In genomic region chr7:92704858-92705257, GRCh38 we compare ENCODE assay signal across 27 cellular contexts.
"Had no signal": no experiment of that assay in that cellular context is flagged by ENCODE, and none has a peak within 500 bp of the region (broad histone marks: within the 10 kb centered on the region; RNA-seq: fewer than 3 reads in every experiment).

No MANE protein-coding gene starts in this region.

- H3K27me3 Mint-ChIP-seq: activated CD4-positive, alpha-beta memory T cell treated with anti-CD3 and anti-CD28 coated beads for 36 hours; activated CD4-positive, alpha-beta T cell treated with anti-CD3 and anti-CD28 coated beads for 36 hours; activated CD4-positive, alpha-beta T cell treated with anti-CD3 and anti-CD28 coated beads, Interleukin-2, amount 10 ng/mL, durations not matched to agents 24 days and 14 days; activated CD8-positive, alpha-beta memory T cell treated with anti-CD3 and anti-CD28 coated beads, Interleukin-2, amount 10 ng/mL, durations not matched to agents 7 days and 5 days; activated naive CD8-positive, alpha-beta T cell; central memory CD8-positive, alpha-beta T cell; dendritic cell treated with granulocyte-macrophage colony-stimulating factor and Interleukin-4, amounts not matched to agents 40 ng/mL and 50 ng/mL, for 4 days had no signal

- H3K27ac Mint-ChIP-seq: activated CD4-positive, alpha-beta T cell treated with anti-CD3 and anti-CD28 coated beads for 36 hours; activated CD8-positive, alpha-beta memory T cell treated with anti-CD3 and anti-CD28 coated beads, Interleukin-2, amount 10 ng/mL, durations not matched to agents 7 days and 5 days; activated CD8-positive, alpha-beta T cell treated with anti-CD3 and anti-CD28 coated beads, Interleukin-2, amount 10 ng/mL, durations not matched to agents 7 days and 5 days; dendritic cell treated with granulocyte-macrophage colony-stimulating factor and Interleukin-4, amounts not matched to agents 40 ng/mL and 50 ng/mL, for 4 days; endodermal cell had no signal

- ATAC-seq: activated CD4-positive, alpha-beta T cell treated with anti-CD3 and anti-CD28 coated beads for 36 hours; activated CD8-positive, alpha-beta memory T cell treated with anti-CD3 and anti-CD28 coated beads, Interleukin-2, amount 10 ng/mL, durations not matched to agents 7 days and 5 days; activated CD8-positive, alpha-beta T cell treated with anti-CD3 and anti-CD28 coated beads, Interleukin-2, amount 10 ng/mL, durations not matched to agents 7 days and 5 days had no signal

- H3K4me3 ChIP-seq: coronary artery, dorsolateral prefrontal cortex had no signal

- DNase-seq: activated CD4-positive, alpha-beta memory T cell treated with anti-CD3 and anti-CD28 coated beads for 36 hours; activated CD4-positive, alpha-beta T cell treated with anti-CD3 and anti-CD28 coated beads for 36 hours; activated CD4-positive, alpha-beta T cell treated with anti-CD3 and anti-CD28 coated beads, Interleukin-2, amount 10 ng/mL, durations not matched to agents 24 days and 14 days; activated CD4-positive, CD25-positive, alpha-beta regulatory T cell; activated CD4-positive, CD25-positive, alpha-beta regulatory T cell treated with anti-CD3 and anti-CD28 coated beads, Interleukin-2, amount 50 U/mL, for 72 hours; activated CD8-positive, alpha-beta memory T cell treated with anti-CD3 and anti-CD28 coated beads, Interleukin-2, amount 10 ng/mL, durations not matched to agents 7 days and 5 days; activated CD8-positive, alpha-beta memory T cell treated with anti-CD3 and anti-CD28 coated beads, Interleukin-2, amount 50 U/mL, for 4 hours; activated CD8-positive, alpha-beta T cell treated with anti-CD3 and anti-CD28 coated beads, Interleukin-2, amount 10 ng/mL, durations not matched to agents 7 days and 5 days; activated effector memory CD4-positive, alpha-beta T cell treated with Interleukin-2 at 50 U/mL for 16 hours; activated gamma-delta T cell treated with Interleukin-2 at 50 U/mL for 16 hours; activated naive CD4-positive, alpha-beta T cell treated with anti-CD3 and anti-CD28 coated beads, Interleukin-2, amount 50 U/mL, for 16 hours; activated naive CD4-positive, alpha-beta T cell treated with Interleukin-2 at 50 U/mL for 16 hours; activated T-cell treated with anti-CD3 and anti-CD28 coated beads, Interleukin-2, amount 50 U/mL, for 1 hour; amniotic stem cell; anterior cingulate cortex; brain microvascular endothelial cell; dorsolateral prefrontal cortex; effector memory CD4-positive, alpha-beta T cell; endodermal cell; foreskin fibroblast; head of caudate nucleus; hippocampal formation; T-helper 2 cell had no signal

- H3K27me3 ChIP-seq: brain microvascular endothelial cell, dorsolateral prefrontal cortex had no signal

- H3K4me3 Mint-ChIP-seq: activated CD4-positive, alpha-beta memory T cell treated with anti-CD3 and anti-CD28 coated beads for 36 hours; activated CD4-positive, alpha-beta T cell treated with anti-CD3 and anti-CD28 coated beads for 36 hours; activated CD4-positive, alpha-beta T cell treated with anti-CD3 and anti-CD28 coated beads, Interleukin-2, amount 10 ng/mL, durations not matched to agents 24 days and 14 days; activated CD8-positive, alpha-beta memory T cell treated with anti-CD3 and anti-CD28 coated beads, Interleukin-2, amount 10 ng/mL, durations not matched to agents 7 days and 5 days; activated CD8-positive, alpha-beta T cell treated with anti-CD3 and anti-CD28 coated beads, Interleukin-2, amount 10 ng/mL, durations not matched to agents 7 days and 5 days; activated naive CD8-positive, alpha-beta T cell; central memory CD8-positive, alpha-beta T cell; dendritic cell treated with granulocyte-macrophage colony-stimulating factor and Interleukin-4, amounts not matched to agents 40 ng/mL and 50 ng/mL, for 4 days; endodermal cell had no signal

- H3K27ac ChIP-seq: brain microvascular endothelial cell, coronary artery, dorsolateral prefrontal cortex had no signal

- H3K9me3 Mint-ChIP-seq: activated CD4-positive, alpha-beta T cell treated with anti-CD3 and anti-CD28 coated beads, Interleukin-2, amount 10 ng/mL, durations not matched to agents 24 days and 14 days; central memory CD8-positive, alpha-beta T cell; dendritic cell treated with granulocyte-macrophage colony-stimulating factor and Interleukin-4, amounts not matched to agents 40 ng/mL and 50 ng/mL, for 4 days had no signal
